Comparison of ENCODE assay signal across 8 cellular contexts in the genomic region with DNA sequence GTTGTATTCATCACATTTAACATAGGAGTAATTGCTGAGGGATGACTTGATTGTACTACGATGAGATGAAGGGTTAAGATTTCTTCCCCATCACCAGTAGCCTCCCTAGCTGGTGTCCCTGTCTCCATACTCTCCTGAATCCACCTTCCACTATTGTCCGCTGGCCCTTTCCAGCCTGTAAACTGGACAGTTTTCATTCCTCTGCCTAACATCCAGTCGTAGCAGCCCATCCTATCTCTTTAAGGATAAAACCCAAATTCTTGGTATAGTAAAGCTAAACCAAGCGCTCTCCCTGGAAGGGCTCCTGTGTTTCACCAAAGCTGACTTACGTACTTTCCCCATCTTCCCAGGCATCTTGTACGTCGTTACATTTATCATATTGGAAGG. TPM values are rescaled to one million over a fixed set of nuclear protein-coding genes. Genes with fewer than 3 reads are reported as not detected.
A peak's percentile ranks its signal among the peaks of the same experiment; 100 is the strongest.
DNase-seq lines count a peak whose midpoint lies in the region; TF ChIP-seq lines count a peak whose summit lies in the region.

No MANE protein-coding gene starts in this region.

- peak overlapping the region; percentile 99 to 100 for H3K27ac ChIP-seq in right atrium auricular region

- H3K27me3 ChIP-seq in right atrium auricular region: no peaks in the 10 kb centered on the region

- H3K4me1 ChIP-seq in right atrium auricular region: peaks cover 0 to 55% of the 10 kb centered on the region in 2 donors

- peaks cover 40% of the 10 kb centered on the region for H3K36me3 Mint-ChIP-seq in activated T-helper 1 cell treated with anti-CD3 and anti-CD28 coated beads, Interleukin-12 subunit alpha, Interleukin-12 subunit beta, Interleukin-2, Interleukin-4 antibody, amounts not matched to agents 30 ng/mL and 10 ng/mL and 1 ng/mL, durations not matched to agents 14 hours and 24 hours and 36 hours (ENCODE audit: low read depth)

- no peaks in the 10 kb centered on the region for H3K9me3 ChIP-seq in right atrium auricular region

- peak overlapping the region; percentile 94 for H3K27ac Mint-ChIP-seq in activated T-helper 1 cell treated with anti-CD3 and anti-CD28 coated beads, Interleukin-12 subunit alpha, Interleukin-12 subunit beta, Interleukin-2, Interleukin-4 antibody, amounts not matched to agents 30 ng/mL and 10 ng/mL and 1 ng/mL, durations not matched to agents 14 hours and 24 hours and 36 hours

- TF ChIP-seq CTCF in LNCaP clone FGC (IDR thresholded peaks at IDR 0.05; ENCODE audit: control insufficient read depth, extremely low read depth, insufficient read depth) (no peak), right atrium auricular region (IDR thresholded peaks at IDR 0.05) (no peak)

- peak overlapping the region; percentile 96 for H3K4me3 Mint-ChIP-seq in activated T-helper 1 cell treated with anti-CD3 and anti-CD28 coated beads, Interleukin-12 subunit alpha, Interleukin-12 subunit beta, Interleukin-2, Interleukin-4 antibody, amounts not matched to agents 30 ng/mL and 10 ng/mL and 1 ng/mL, durations not matched to agents 14 hours and 24 hours and 36 hours

- no peaks in the 10 kb centered on the region for H3K9me3 Mint-ChIP-seq in activated T-helper 1 cell treated with anti-CD3 and anti-CD28 coated beads, Interleukin-12 subunit alpha, Interleukin-12 subunit beta, Interleukin-2, Interleukin-4 antibody, amounts not matched to agents 30 ng/mL and 10 ng/mL and 1 ng/mL, durations not matched to agents 14 hours and 24 hours and 36 hours

- no peaks in the 10 kb centered on the region for H3K27me3 Mint-ChIP-seq in activated T-helper 1 cell treated with anti-CD3 and anti-CD28 coated beads, Interleukin-12 subunit alpha, Interleukin-12 subunit beta, Interleukin-2, Interleukin-4 antibody, amounts not matched to agents 30 ng/mL and 10 ng/mL and 1 ng/mL, durations not matched to agents 14 hours and 24 hours and 36 hours (ENCODE audit: insufficient read depth)

- intact Hi-C loops in activated T-helper 1 cell treated with anti-CD3 and anti-CD28 coated beads, Interleukin-12 subunit alpha, Interleukin-12 subunit beta, Interleukin-2, Interleukin-4 antibody, amounts not matched to agents 30 ng/mL and 10 ng/mL and 1 ng/mL, durations not matched to agents 14 hours and 24 hours and 36 hours (cut with micrococcal nuclease): loop anchor here (10.0 kb wide), 2 partner anchors 511 to 1581 kb away; partner anchors contain the start of genes CEP170 and SDCCAG8

- peaks cover 63% of the 10 kb centered on the region for H3K4me1 Mint-ChIP-seq in activated T-helper 1 cell treated with anti-CD3 and anti-CD28 coated beads, Interleukin-12 subunit alpha, Interleukin-12 subunit beta, Interleukin-2, Interleukin-4 antibody, amounts not matched to agents 30 ng/mL and 10 ng/mL and 1 ng/mL, durations not matched to agents 14 hours and 24 hours and 36 hours (ENCODE audit: low read depth)

- DNase-seq in SKM-1 treated with dmso at 0.1 percent for 144 hours (lab: John Stamatoyannopoulos, UW; ENCODE audit: unreplicated experiment) (peak; percentile 42), SKM-1 (lab: John Stamatoyannopoulos, UW; ENCODE audit: unreplicated experiment) (no peak), LNCaP clone FGC (ENCODE audit: low read depth) (no peak), right atrium auricular region (ENCODE audit: low spot score) (no peak), putamen (ENCODE audit: low spot score) (peak; percentile 42), GOT3 (lab: John Stamatoyannopoulos, UW) (no peak)
- no peak for DNase-seq in activated T-helper 1 cell treated with anti-CD3 and anti-CD28 coated beads, Interleukin-12 subunit alpha, Interleukin-12 subunit beta, Interleukin-2, Interleukin-4 antibody, amounts not matched to agents 30 ng/mL and 10 ng/mL and 1 ng/mL, durations not matched to agents 14 hours and 24 hours and 36 hours (ENCODE audit: low spot score)
- DNase-seq in activated effector memory CD4-positive, alpha-beta T cell treated with Interleukin-2 at 50 U/mL for 16 hours: no peak

- peaks cover 2% of the 10 kb centered on the region for H3K36me3 ChIP-seq in right atrium auricular region

- H3K4me3 ChIP-seq in LNCaP clone FGC (ENCODE audit: low read depth, low read length) (peak overlapping the region; percentile 61), right atrium auricular region (peak overlapping the region; percentile 77 to 81)

RNA-seq across cellular contexts. Expression of gene COX20, which starts 0.7 kb away (rescaled TPM):
- 27.4 and 27.6 TPM in 2 replicates for total RNA-seq in activated T-helper 1 cell treated with anti-CD3 and anti-CD28 coated beads, Interleukin-12 subunit alpha, Interleukin-12 subunit beta, Interleukin-2, Interleukin-4 antibody, amounts not matched to agents 30 ng/mL and 10 ng/mL and 1 ng/mL, durations not matched to agents 14 hours and 24 hours and 36 hours
- total RNA-seq in right atrium auricular region: 10 to 100 TPM; 57.3 to 64.7 TPM

RNA-seq across cellular contexts. Expression of gene HNRNPU, which starts 28.2 kb away (rescaled TPM):
- total RNA-seq in activated T-helper 1 cell treated with anti-CD3 and anti-CD28 coated beads, Interleukin-12 subunit alpha, Interleukin-12 subunit beta, Interleukin-2, Interleukin-4 antibody, amounts not matched to agents 30 ng/mL and 10 ng/mL and 1 ng/mL, durations not matched to agents 14 hours and 24 hours and 36 hours: 566 and 573 TPM in 2 replicates
- 100 to 1,000 TPM; 175 to 206 TPM for total RNA-seq in right atrium auricular region

Comparison
In these comparisons a context has a peak if more than half of its experiments do, and no peak if none do; other contexts are left out.
1. DNase-seq: peak in SKM-1 treated with dmso at 0.1 percent for 144 hours (single experiment) and putamen (single experiment); none in SKM-1 (single experiment), LNCaP clone FGC (single experiment), activated T-helper 1 cell treated with anti-CD3 and anti-CD28 coated beads, Interleukin-12 subunit alpha, Interleukin-12 subunit beta, Interleukin-2, Interleukin-4 antibody, amounts not matched to agents 30 ng/mL and 10 ng/mL and 1 ng/mL, durations not matched to agents 14 hours and 24 hours and 36 hours (single experiment), right atrium auricular region (single experiment), GOT3 (single experiment) and activated effector memory CD4-positive, alpha-beta T cell treated with Interleukin-2 at 50 U/mL for 16 hours (single experiment).